Comparison of ENCODE assay signal across 22 cellular contexts in genomic region chr3:142434503-142434902, GRCh38. TPM values are rescaled to one million over a fixed set of nuclear protein-coding genes. Genes with fewer than 3 reads are reported as not detected.
DNase-seq lines count a peak whose midpoint lies in the region; ATAC-seq, FAIRE-seq and TF ChIP-seq lines count a peak whose summit lies in the region.
"Had no signal": no experiment of that assay in that cellular context is flagged by ENCODE, and none has a peak within 500 bp of the region (broad histone marks: within the 10 kb centered on the region; RNA-seq: fewer than 3 reads in every experiment).

No MANE protein-coding gene starts in this region.

- H3K18ac ChIP-seq in H1 (ENCODE audit: extremely low read depth, low read length) (no peak overlapping the region), mesendoderm (ENCODE audit: low read length) (no peak overlapping the region)

- H3K4ac ChIP-seq in H1 (replicated peaks; ENCODE audit: insufficient read length, low read depth, low read length) = no peak overlapping the region
- no peak overlapping the region for H3K4ac ChIP-seq in mesendoderm (ENCODE audit: low read depth, low read length)

- no peak for TF ChIP-seq RAD21 in H1 (IDR thresholded peaks at IDR 0.05 in 1 of 2, conservative IDR thresholded peaks at IDR 0.05 in 1 of 2; ENCODE audit: low read depth in 2 of 2, low read length in 2 of 2)

- H3F3A ChIP-seq in GM23338 (replicated peaks; ENCODE audit: low read depth) = no peaks in the 10 kb centered on the region

- H4K8ac ChIP-seq in H1 (ENCODE audit: extremely low read depth, insufficient read depth, low read length) = no peak overlapping the region
- no peak overlapping the region for H4K8ac ChIP-seq in mesendoderm (ENCODE audit: low read depth, low read length)

- no peak overlapping the region for H2BK20ac ChIP-seq in H1 (ENCODE audit: low read length)

- CTCF ChIA-PET in H1 (lab: Charles Lee; ENCODE audit: partially characterized antibody) = interaction anchor here (0.6 kb wide), 1 partner anchor 764 kb away, joined by 3 read pairs; no protein-coding TSS in a partner anchor

- WGBS in H1 (ENCODE audit: extremely low coverage in 1 of 2, insufficient coverage in 1 of 2, insufficient read length in 1 of 2, insufficient replicate concordance in 2 of 2, low coverage in 1 of 2, low lambda C conversion rate in 2 of 2, missing lambda C conversion rate in 1 of 2), 2 experiments = 83% methylated on average over 4 of the region's 4 CpGs; no CpG with 5 or more reads in 1 of the 2 experiments
- WGBS in mesendoderm (ENCODE audit: extremely low coverage, insufficient coverage, low lambda C conversion rate) = no CpG with 5 or more reads among the region's 4 CpGs
- 54 to 65% methylated on average over 4 of the region's 4 CpGs for WGBS in heart right ventricle, 2 donors

- DNase-seq in GM23338 (ENCODE audit: low spot score) = no peak
- DNase-seq in NB4 (ENCODE audit: low read depth) = peak; percentile 12
- no peak for DNase-seq in H1 (ENCODE audit: low read depth in 1 of 2, low spot score in 2 of 2)
- peak; percentile 4 for DNase-seq in mesendoderm
- no peak for DNase-seq in heart right ventricle
- no peak for DNase-seq in NCI-H2227 (lab: John Stamatoyannopoulos, UW; ENCODE audit: unreplicated experiment)
- no peak for DNase-seq in frontal cortex (ENCODE audit: low spot score in 2 of 2)
- DNase-seq: CD4-positive, CD25-positive, alpha-beta regulatory T cell; DMS153; H7; Karpas-422; NCI-H1092 treated with DMSO at 0.1 percent for 48 hours; NCI-H1436; NCI-H187; NCI-H446 treated with DMSO at 0.1 percent for 48 hours; NCI-H526; NCI-H82; Right ventricle myocardium superior; RPMI8226 had no signal

- H3K4me1 ChIP-seq in GM23338 (ENCODE audit: insufficient read depth) (no peaks in the 10 kb centered on the region), H1 (replicated peaks in 1 of 4; ENCODE audit: control insufficient read depth in 3 of 4, insufficient read depth in 4 of 4, low read length in 3 of 4) (no peaks in the 10 kb centered on the region), mesendoderm (ENCODE audit: control insufficient read depth, low read depth, low read length) (no peaks in the 10 kb centered on the region), heart right ventricle (peaks cover 0 to 19% (median 11%) of the 10 kb centered on the region in 9 donors)
- H3K4me1 ChIP-seq: BLaER1, SJSA1 had no signal

- no peak overlapping the region for H2AK5ac ChIP-seq in H1 (ENCODE audit: low read depth, low read length)
- H2AK5ac ChIP-seq in mesendoderm (ENCODE audit: low read length) = no peak overlapping the region

- H2BK120ac ChIP-seq in H1 (replicated peaks; ENCODE audit: low read depth, low read length) (no peak overlapping the region), mesendoderm (ENCODE audit: low read depth, low read length) (no peak overlapping the region)

- H3K14ac ChIP-seq in H1 (ENCODE audit: insufficient read length) = no peak overlapping the region

- peaks cover 20% of the 10 kb centered on the region for H3K36me3 Mint-ChIP-seq in GM23338 (ENCODE audit: low read depth)

- FAIRE-seq in H1 (lab: Jason Lieb, UNC) (no peak), frontal cortex (lab: Jason Lieb, UNC) (no peak)
- FAIRE-seq: A204.1 had no signal

- H3K9me3 ChIP-seq in H1 (ENCODE audit: insufficient read depth in 2 of 2, low read depth in 1 of 2, low read length in 1 of 2) (no peaks in the 10 kb centered on the region), heart right ventricle (no peaks in the 10 kb centered on the region)
- H3K9me3 ChIP-seq: SJSA1 had no signal

- no peak for ATAC-seq in GM23338
- ATAC-seq in heart right ventricle = no peak

- H4K5ac ChIP-seq in H1 (ENCODE audit: insufficient read length, low read depth, low read length) = no peak overlapping the region
- H4K5ac ChIP-seq in mesendoderm (ENCODE audit: low read length) = no peak overlapping the region

- H3K27ac ChIP-seq in GM23338 (ENCODE audit: low read depth) (no peak overlapping the region), H1 (ENCODE audit: low read depth, low read length) (no peak overlapping the region), mesendoderm (ENCODE audit: low read depth, low read length) (no peak overlapping the region), heart right ventricle (peak overlapping the region in 1 of 10 donors; percentile 8)
- H3K27ac ChIP-seq: BLaER1, SJSA1 had no signal

- intact Hi-C loops in heart right ventricle (cut with DNase I) = no loop called here

- TF ChIP-seq POLR2A in NB4 (IDR thresholded peaks at IDR 0.05; ENCODE audit: extremely low read depth, insufficient read length) (no peak), H1 (IDR thresholded peaks at IDR 0.05; ENCODE audit: control extremely low read depth in 1 of 2, low read depth in 2 of 2, low read length in 2 of 2) (no peak)

- TF ChIP-seq EP300 in H1 (IDR thresholded peaks at IDR 0.05; ENCODE audit: borderline replicate concordance in 1 of 2, low read depth in 2 of 2, low read length in 2 of 2) = no peak

- H3K27ac Mint-ChIP-seq in GM23338 = peak overlapping the region; percentile 86
- H3K27ac Mint-ChIP-seq: CD4-positive, CD25-positive, alpha-beta regulatory T cell had no signal

- peaks cover 2% of the 10 kb centered on the region; the same call in 1 of the 3 replicates for H3K4me1 Mint-ChIP-seq in GM23338

- no peak overlapping the region for H2BK5ac ChIP-seq in H1 (ENCODE audit: low read depth, low read length)
- no peak overlapping the region for H2BK5ac ChIP-seq in mesendoderm (ENCODE audit: low read length)

- H3K23me2 ChIP-seq in H1 (ENCODE audit: low read depth, low read length) = no peaks in the 10 kb centered on the region

- no peak overlapping the region for H3K4me2 ChIP-seq in GM23338
- H3K4me2 ChIP-seq in H1 (ENCODE audit: insufficient read depth in 1 of 2, low read depth in 2 of 2, low read length in 2 of 2) = no peak overlapping the region
- H3K4me2 ChIP-seq in mesendoderm (ENCODE audit: low read length) = no peak overlapping the region
- H3K4me2 ChIP-seq: BLaER1 had no signal

- H3K56ac ChIP-seq in H1 (replicated peaks; ENCODE audit: insufficient read length, low read depth, low read length) (no peak overlapping the region), mesendoderm (ENCODE audit: low read length) (no peak overlapping the region)

- no peaks in the 10 kb centered on the region for H3K9me3 Mint-ChIP-seq in GM23338
- H3K9me3 Mint-ChIP-seq: CD4-positive, CD25-positive, alpha-beta regulatory T cell had no signal

- H2BK12ac ChIP-seq in H1 (ENCODE audit: low read depth, low read length) = no peak overlapping the region

- H3K4me3 Mint-ChIP-seq in GM23338 = no peak overlapping the region
- H3K4me3 Mint-ChIP-seq: CD4-positive, CD25-positive, alpha-beta regulatory T cell had no signal

- H2BK15ac ChIP-seq in H1 (ENCODE audit: low read length) (no peak overlapping the region), mesendoderm (replicated peaks; ENCODE audit: low read depth) (no peak overlapping the region)

- H2AFZ ChIP-seq in GM23338 (no peak overlapping the region), H1 (ENCODE audit: low read length) (no peak overlapping the region)

- peaks cover 28% of the 10 kb centered on the region for H3K79me2 ChIP-seq in GM23338 (replicated peaks; ENCODE audit: insufficient read depth)
- peaks cover 0 to 10% of the 10 kb centered on the region in 2 experiments; a peak in 2 of 4 replicates for H3K79me2 ChIP-seq in H1 (ENCODE audit: control insufficient read depth in 1 of 2, insufficient read depth in 2 of 2, low read length in 2 of 2)
- no peaks in the 10 kb centered on the region for H3K79me2 ChIP-seq in mesendoderm (ENCODE audit: control insufficient read depth, insufficient read depth, low read length)

- no peak overlapping the region for H4K91ac ChIP-seq in H1 (replicated peaks; ENCODE audit: insufficient read length, low read length)

- H3K9ac ChIP-seq in H1 (replicated peaks in 1 of 4; ENCODE audit: extremely low read depth in 1 of 4, low read depth in 3 of 4, low read length in 3 of 4) = no peak overlapping the region
- H3K9ac ChIP-seq in mesendoderm (ENCODE audit: low read length) = no peak overlapping the region
- H3K9ac ChIP-seq: BLaER1 had no signal

- H3K4me3 ChIP-seq in GM23338 (no peak overlapping the region), NB4 (ENCODE audit: low read depth, low read length) (no peak overlapping the region), H1 (ENCODE audit: extremely low read depth in 1 of 4, insufficient read depth in 2 of 4, low read depth in 3 of 4, low read length in 4 of 4) (no peak overlapping the region), mesendoderm (ENCODE audit: low read length) (no peak overlapping the region), heart right ventricle (no peak overlapping the region)
- H3K4me3 ChIP-seq: BLaER1, SJSA1 had no signal

- no peaks in the 10 kb centered on the region for H3K9me2 ChIP-seq in GM23338 (ENCODE audit: insufficient read depth)

- POLR2A ChIA-PET in H1 (lab: Charles Lee; ENCODE audit: partially characterized antibody) = interaction anchor here (1.3 kb wide), 1 partner anchor 13 kb away, joined by 4 read pairs; no protein-coding TSS in a partner anchor

- H3K36me3 ChIP-seq in GM23338 (ENCODE audit: insufficient read depth) = peaks cover 4% of the 10 kb centered on the region; the same call in 1 of the 2 replicates
- peaks cover 0 to 8% (median 3%) of the 10 kb centered on the region in 4 experiments; a peak in 5 of 8 replicates for H3K36me3 ChIP-seq in H1 (ENCODE audit: control insufficient read depth in 2 of 4, insufficient read depth in 4 of 4, low read length in 3 of 4)
- no peaks in the 10 kb centered on the region for H3K36me3 ChIP-seq in mesendoderm (ENCODE audit: control insufficient read depth, insufficient read depth, low read length)
- peaks cover 0 to 51% (median 18%) of the 10 kb centered on the region in 9 donors for H3K36me3 ChIP-seq in heart right ventricle

- H3K79me1 ChIP-seq in H1 (ENCODE audit: low read depth, low read length) = no peaks in the 10 kb centered on the region
- H3K79me1 ChIP-seq in mesendoderm (ENCODE audit: low read length) = peaks cover 1% of the 10 kb centered on the region

- no peaks in the 10 kb centered on the region for H3K27me3 ChIP-seq in GM23338 (ENCODE audit: insufficient read depth)
- no peaks in the 10 kb centered on the region for H3K27me3 ChIP-seq in H1 (replicated peaks in 1 of 4; ENCODE audit: control insufficient read depth in 3 of 4, extremely low read depth in 1 of 4, insufficient read depth in 3 of 4, low read length in 3 of 4)
- no peaks in the 10 kb centered on the region for H3K27me3 ChIP-seq in mesendoderm (ENCODE audit: insufficient read depth, low read length, poor library complexity)
- no peaks in the 10 kb centered on the region for H3K27me3 ChIP-seq in heart right ventricle
- H3K27me3 ChIP-seq: BLaER1, SJSA1 had no signal

- H3K23ac ChIP-seq in H1 (ENCODE audit: insufficient read length) (no peak overlapping the region), mesendoderm (ENCODE audit: low read length) (no peak overlapping the region)

- TF ChIP-seq CTCF in GM23338 (conservative IDR thresholded peaks at IDR 0.05; ENCODE audit: low read depth in 2 of 2) (no peak), NB4 (IDR thresholded peaks at IDR 0.05; ENCODE audit: low read depth, low read length) (no peak), H1 (IDR thresholded peaks at IDR 0.05; ENCODE audit: control extremely low read depth in 1 of 3, insufficient read depth in 1 of 3, low read depth in 1 of 3, low read length in 3 of 3) (no peak), heart right ventricle (IDR thresholded peaks at IDR 0.05) (no peak)

- H3K27me3 Mint-ChIP-seq in GM23338 (ENCODE audit: insufficient read depth, low read depth, poor library complexity) = no peaks in the 10 kb centered on the region
- H3K27me3 Mint-ChIP-seq: CD4-positive, CD25-positive, alpha-beta regulatory T cell had no signal

- H4K20me1 ChIP-seq in GM23338 (replicated peaks; ENCODE audit: insufficient read depth) = peaks cover 2% of the 10 kb centered on the region; the same call in 1 of the 2 replicates
- no peaks in the 10 kb centered on the region for H4K20me1 ChIP-seq in H1 (replicated peaks in 1 of 2; ENCODE audit: control insufficient read depth in 1 of 2, insufficient read depth in 2 of 2, low read length in 2 of 2)

RNA-seq across cellular contexts. Expression of gene XRN1, which starts 13.3 kb away (rescaled TPM):
- 16.6 and 17.0 TPM in 2 replicates for total RNA-seq in GM23338 (2014; rRNA removed; shearing (Covaris generic))
- polyA plus RNA-seq in GM23338 (2016; fragmentation: Nextera tagmentation; extraction: Ambion mirVana) (10.9 and 13.6 TPM in 2 replicates), H1 (2011; rRNA removed) (1.7 and 1.9 TPM in 2 replicates), heart right ventricle (1 to 10 TPM; 2.1 to 5.0 TPM)
- total RNA-seq in H1 (2021; fragmentation: NEBNext Ultra II Directional; extraction: Animal tissue kit (Norgen Biotek cat#: 25700)) = 12.3 and 17.2 TPM in 2 replicates
- polyA plus RNA-seq in H1 (2011; cell fraction: cytosol; rRNA removed) = 2.2 TPM
- polyA plus RNA-seq in H1 (2011; cell fraction: nucleus; rRNA removed) = 4.2 TPM
- polyA plus RNA-seq in H1 (2012, experiment 1 of 2) = 2.1 to 5.5 TPM (median 3.5 TPM) in 4 replicates
- polyA plus RNA-seq in H1 (2012, experiment 2 of 2) = 0.34 TPM
- 4.9 TPM for polyA plus RNA-seq in H1 (2013, experiment 1 of 2)
- polyA plus RNA-seq in H1 (2013, experiment 2 of 2) = 4.8 TPM
- polyA minus RNA-seq in H1 (2011; rRNA and poly(A)+ RNA removed) = 13.8 and 22.0 TPM in 2 replicates
- 16.6 TPM for polyA minus RNA-seq in H1 (2011; cell fraction: cytosol; rRNA and poly(A)+ RNA removed)
- 53.1 TPM for polyA minus RNA-seq in H1 (2011; cell fraction: nucleus; rRNA and poly(A)+ RNA removed)
- 4.7 TPM for polyA plus RNA-seq in mesendoderm (2013, experiment 1 of 2)
- polyA plus RNA-seq in mesendoderm (2013, experiment 2 of 2) = 5.7 TPM
- total RNA-seq in heart right ventricle (10 to 100 TPM; 15.0 to 33.4 (median 21.2) TPM), frontal cortex (61.1 TPM)

Comparison
In these comparisons a context has a peak if more than half of its experiments do, and no peak if none do; other contexts are left out.
1. DNase-seq: peak in NB4 (single experiment) and mesendoderm (single experiment); none in GM23338 (single experiment), H1 (0 of 2), heart right ventricle (0 of 2), NCI-H2227 (single experiment) and frontal cortex (0 of 2).